ENCODE assay signal across 8 cellular contexts in the genomic region with DNA sequence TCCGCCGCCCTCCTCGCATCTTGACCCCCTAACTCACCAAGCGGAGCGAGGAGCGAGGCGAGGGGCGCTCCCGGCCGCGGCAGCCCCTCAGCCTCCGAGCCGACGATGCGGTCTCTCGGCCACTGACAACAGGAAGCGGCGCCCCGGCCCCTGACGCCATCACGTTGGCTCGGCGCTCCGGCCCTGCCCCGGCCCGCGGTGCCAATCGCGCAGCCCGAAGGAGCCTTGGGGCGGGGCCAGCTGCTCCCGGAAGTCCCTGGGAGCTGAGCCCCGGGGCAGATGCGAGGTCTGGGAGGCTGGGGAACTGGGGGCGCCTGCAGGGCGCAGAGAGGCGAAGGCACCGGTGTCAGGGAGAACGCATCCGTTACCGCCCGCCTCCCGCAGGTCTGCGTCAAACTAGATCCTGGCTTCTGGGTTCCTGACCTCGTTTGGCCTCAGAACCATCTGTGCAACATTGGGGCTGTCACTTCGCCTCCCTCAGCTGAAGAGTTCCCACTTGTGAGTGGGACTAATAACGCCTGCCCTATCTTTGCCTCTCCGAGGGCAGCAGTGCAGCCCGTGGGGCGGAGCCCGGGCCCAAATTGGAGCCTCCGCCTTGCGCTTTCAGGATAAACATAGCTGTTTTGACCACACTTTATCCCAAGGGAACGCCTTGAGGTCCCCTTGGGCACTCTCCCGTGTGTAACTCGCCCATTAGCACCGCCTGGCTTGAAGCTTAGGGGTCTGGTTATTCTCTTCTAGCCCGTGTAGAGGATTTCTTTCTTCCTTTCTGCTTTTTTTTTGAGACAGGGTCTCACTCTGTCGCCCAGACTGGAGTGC. TPM values are rescaled to one million over a fixed set of nuclear protein-coding genes. Genes with fewer than 3 reads are reported as not detected.
DNase-seq lines count a peak whose midpoint lies in the region; ATAC-seq, FAIRE-seq and TF ChIP-seq lines count a peak whose summit lies in the region.
"Not testable (repeated sequence)": the region's sequence is repeated elsewhere in the genome, so short reads cannot be mapped to it uniquely, and the experiment has no call there.

TSS of gene PLEKHM1 (minus strand) at position 107 of the 819 bp plus-strand sequence. CDS start 8,237 bp downstream, outside the sequence.

- not testable (repeated sequence) for H2BK120ac ChIP-seq in H1 (replicated peaks; ENCODE audit: low read depth, low read length)

- H3K9ac ChIP-seq in H1 (replicated peaks in 1 of 4; ENCODE audit: extremely low read depth in 1 of 4, low read depth in 3 of 4, low read length in 3 of 4) = peak within 1 kb of the TSS in 1 of 4 experiments; percentile 34; a peak in 1 of 7 replicates

- not testable (repeated sequence) for H3K9me3 ChIP-seq in H1 (ENCODE audit: insufficient read depth in 2 of 2, low read depth in 1 of 2, low read length in 1 of 2)

- H4K91ac ChIP-seq in H1 (replicated peaks; ENCODE audit: insufficient read length, low read length) = not testable (repeated sequence)

- H3K79me1 ChIP-seq in H1 (ENCODE audit: low read depth, low read length) = not testable (repeated sequence)

- not testable (repeated sequence) for H3K56ac ChIP-seq in H1 (replicated peaks; ENCODE audit: insufficient read length, low read depth, low read length)

- H2AK5ac ChIP-seq in H1 (ENCODE audit: low read depth, low read length) = not testable (repeated sequence)

- H3K4me1 Mint-ChIP-seq in activated CD8-positive, alpha-beta memory T cell treated with anti-CD3 and anti-CD28 coated beads, Interleukin-2, amount 10 ng/mL, durations not matched to agents 7 days and 5 days = peaks cover 22% of the 10 kb centered on the region
- H3K4me1 Mint-ChIP-seq in memory B cell = peaks cover 22% of the 10 kb centered on the region

- H4K5ac ChIP-seq in H1 (ENCODE audit: insufficient read length, low read depth, low read length) = not testable (repeated sequence)

- H2BK12ac ChIP-seq in H1 (ENCODE audit: low read depth, low read length) = not testable (repeated sequence)

- not testable (repeated sequence) for H4K8ac ChIP-seq in H1 (ENCODE audit: extremely low read depth, insufficient read depth, low read length)

- H3K27ac ChIP-seq in H1 (ENCODE audit: low read depth, low read length) = not testable (repeated sequence)

- 3% methylated on average over 32 of the region's 59 CpGs; no CpG with 5 or more reads in 1 of the 2 experiments for WGBS in H1 (ENCODE audit: extremely low coverage in 1 of 2, insufficient coverage in 1 of 2, insufficient read length in 1 of 2, insufficient replicate concordance in 2 of 2, low coverage in 1 of 2, low lambda C conversion rate in 2 of 2, missing lambda C conversion rate in 1 of 2), 2 experiments

- TF ChIP-seq EP300 in H1 (IDR thresholded peaks at IDR 0.05; ENCODE audit: borderline replicate concordance in 1 of 2, low read depth in 2 of 2, low read length in 2 of 2) = not testable (repeated sequence)

- not testable (repeated sequence) for H3K9me3 Mint-ChIP-seq in activated CD8-positive, alpha-beta memory T cell treated with anti-CD3 and anti-CD28 coated beads, Interleukin-2, amount 10 ng/mL, durations not matched to agents 7 days and 5 days (ENCODE audit: low read depth); memory B cell

- H4K20me1 ChIP-seq in H1 (replicated peaks in 1 of 2; ENCODE audit: control insufficient read depth in 1 of 2, insufficient read depth in 2 of 2, low read length in 2 of 2) = not testable (repeated sequence)

- ATAC-seq in GM21367 (IDR thresholded peaks at IDR 0.05; ENCODE audit: unreplicated experiment) (peak; percentile 88), memory B cell (ENCODE audit: low read depth) (peak; percentile 94)
- peak; percentile 98 for ATAC-seq in activated CD8-positive, alpha-beta memory T cell treated with anti-CD3 and anti-CD28 coated beads, Interleukin-2, amount 10 ng/mL, durations not matched to agents 7 days and 5 days

- H3K4me1 ChIP-seq in H1 (replicated peaks in 1 of 4; ENCODE audit: control insufficient read depth in 3 of 4, insufficient read depth in 4 of 4, low read length in 3 of 4) = not testable (repeated sequence)

- H3K18ac ChIP-seq in H1 (ENCODE audit: extremely low read depth, low read length) = not testable (repeated sequence)

- not testable (repeated sequence) for H3K36me3 Mint-ChIP-seq in activated CD8-positive, alpha-beta memory T cell treated with anti-CD3 and anti-CD28 coated beads, Interleukin-2, amount 10 ng/mL, durations not matched to agents 7 days and 5 days; memory B cell

- H2BK15ac ChIP-seq in H1 (ENCODE audit: low read length) = not testable (repeated sequence)

- not testable (repeated sequence) for TF ChIP-seq CTCF in H1 (IDR thresholded peaks at IDR 0.05; ENCODE audit: control extremely low read depth in 1 of 3, insufficient read depth in 1 of 3, low read depth in 1 of 3, low read length in 3 of 3)

- not testable (repeated sequence) for H3K27me3 ChIP-seq in H1 (replicated peaks in 1 of 4; ENCODE audit: control insufficient read depth in 3 of 4, extremely low read depth in 1 of 4, insufficient read depth in 3 of 4, low read length in 3 of 4)

- peak within 1 kb of the TSS; percentile 70 to 76 for H3K4me2 ChIP-seq in H1 (ENCODE audit: insufficient read depth in 1 of 2, low read depth in 2 of 2, low read length in 2 of 2)

- peak within 1 kb of the TSS; percentile 88 for H3K27ac Mint-ChIP-seq in activated CD8-positive, alpha-beta memory T cell treated with anti-CD3 and anti-CD28 coated beads, Interleukin-2, amount 10 ng/mL, durations not matched to agents 7 days and 5 days
- H3K27ac Mint-ChIP-seq in memory B cell = peak within 1 kb of the TSS; percentile 93

- H2BK5ac ChIP-seq in H1 (ENCODE audit: low read depth, low read length) = not testable (repeated sequence)

- not testable (repeated sequence) for H3K14ac ChIP-seq in H1 (ENCODE audit: insufficient read length)

- H2AFZ ChIP-seq in H1 (ENCODE audit: low read length) = 0 out of 2 replicates have a peak within 1 kb of the TSS, but pooled peaks have one; percentile 53

- not testable (repeated sequence) for H3K27me3 Mint-ChIP-seq in activated CD8-positive, alpha-beta memory T cell treated with anti-CD3 and anti-CD28 coated beads, Interleukin-2, amount 10 ng/mL, durations not matched to agents 7 days and 5 days; memory B cell

- not testable (repeated sequence) for H3K4ac ChIP-seq in H1 (replicated peaks; ENCODE audit: insufficient read length, low read depth, low read length)

- FAIRE-seq in H1 (lab: Jason Lieb, UNC) = not testable (repeated sequence)

- POLR2A ChIA-PET in H1 (lab: Charles Lee; ENCODE audit: partially characterized antibody) = not testable (repeated sequence)

- not testable (repeated sequence) for H2BK20ac ChIP-seq in H1 (ENCODE audit: low read length)

- TF ChIP-seq POLR2A in H1 (IDR thresholded peaks at IDR 0.05; ENCODE audit: control extremely low read depth in 1 of 2, low read depth in 2 of 2, low read length in 2 of 2) = not testable (repeated sequence)

- H3K36me3 ChIP-seq in H1 (ENCODE audit: control insufficient read depth in 2 of 4, insufficient read depth in 4 of 4, low read length in 3 of 4) = not testable (repeated sequence)

- not testable (repeated sequence) for H3K23me2 ChIP-seq in H1 (ENCODE audit: low read depth, low read length)

- not testable (repeated sequence) for H3K79me2 ChIP-seq in H1 (ENCODE audit: control insufficient read depth in 1 of 2, insufficient read depth in 2 of 2, low read length in 2 of 2)

- TF ChIP-seq RAD21 in H1 (IDR thresholded peaks at IDR 0.05 in 1 of 2, conservative IDR thresholded peaks at IDR 0.05 in 1 of 2; ENCODE audit: low read depth in 2 of 2, low read length in 2 of 2) = not testable (repeated sequence)

- CTCF ChIA-PET in activated CD8-positive, alpha-beta memory T cell treated with anti-CD3 and anti-CD28 coated beads, Interleukin-2, amount 10 ng/mL, durations not matched to agents 7 days and 5 days (lab: Charles Lee) = interaction anchor here (1.1 to 1.4 kb wide), 2 partner anchors 59 to 63 kb away, joined by 3 to 8 read pairs; no protein-coding TSS in a partner anchor
- CTCF ChIA-PET in H1 (lab: Charles Lee; ENCODE audit: partially characterized antibody) = interaction anchor here (0.8 kb wide), 1 partner anchor 62 kb away, joined by 3 read pairs; no protein-coding TSS in a partner anchor

- H3K23ac ChIP-seq in H1 (ENCODE audit: insufficient read length) = not testable (repeated sequence)

- peak; percentile 24 for DNase-seq in COLO829 (ENCODE audit: low spot score)
- DNase-seq in HT1080 (ENCODE audit: low read depth) = peak; percentile 83
- DNase-seq in NOMO-1 treated with dmso at 0.1 percent for 144 hours (lab: John Stamatoyannopoulos, UW; ENCODE audit: unreplicated experiment) = peak; percentile 45
- peak; percentile 92 for DNase-seq in activated CD8-positive, alpha-beta memory T cell treated with anti-CD3 and anti-CD28 coated beads, Interleukin-2, amount 10 ng/mL, durations not matched to agents 7 days and 5 days
- DNase-seq in H1 (ENCODE audit: low read depth in 1 of 2, low spot score in 2 of 2) = peak in 1 of 2 experiments; percentile 87
- peak; percentile 74 to 77 for DNase-seq in memory B cell (ENCODE audit: low spot score in 2 of 2)
- DNase-seq in stimulated activated CD4-positive, alpha-beta T cell treated with anti-CD3 and anti-CD28 coated beads, TNF-alpha, amount 100 ng/mL, for 48 hours (ENCODE audit: low read depth in 3 of 3) = peak; percentile 69 to 76 (median 73)

- peak within 1 kb of the TSS; percentile 45 to 67 (median 51) for H3K4me3 ChIP-seq in H1 (ENCODE audit: extremely low read depth in 1 of 4, insufficient read depth in 2 of 4, low read depth in 3 of 4, low read length in 4 of 4)

- peak within 1 kb of the TSS; percentile 90 for H3K4me3 Mint-ChIP-seq in activated CD8-positive, alpha-beta memory T cell treated with anti-CD3 and anti-CD28 coated beads, Interleukin-2, amount 10 ng/mL, durations not matched to agents 7 days and 5 days
- peak within 1 kb of the TSS; percentile 90 for H3K4me3 Mint-ChIP-seq in memory B cell

RNA-seq across cellular contexts. Expression of gene PLEKHM1, which starts in this region (rescaled TPM):
- total RNA-seq in HT1080 (2014; rRNA removed; shearing (Covaris generic)) = 13.2 and 16.4 TPM in 2 replicates
- 12.1 and 12.5 TPM in 2 replicates for polyA plus RNA-seq in HT1080 (2015; cell fraction: cytosol; rRNA removed)
- polyA plus RNA-seq in HT1080 (2015; cell fraction: nucleus; rRNA removed) = 16.7 and 19.0 TPM in 2 replicates
- total RNA-seq in activated CD8-positive, alpha-beta memory T cell treated with anti-CD3 and anti-CD28 coated beads, Interleukin-2, amount 10 ng/mL, durations not matched to agents 7 days and 5 days = 10 to 100 TPM; 49.0 to 51.2 TPM
- total RNA-seq in H1 (2021; fragmentation: NEBNext Ultra II Directional; extraction: Animal tissue kit (Norgen Biotek cat#: 25700)) = 17.9 and 21.9 TPM in 2 replicates
- 7.6 and 15.3 TPM in 2 replicates for polyA plus RNA-seq in H1 (2011; rRNA removed)
- polyA plus RNA-seq in H1 (2011; cell fraction: cytosol; rRNA removed) = 5.9 TPM
- polyA plus RNA-seq in H1 (2011; cell fraction: nucleus; rRNA removed) = 21.2 TPM
- polyA plus RNA-seq in H1 (2012, experiment 1 of 2) = 7.5 to 10.2 TPM (median 9.3 TPM) in 4 replicates
- 17.6 TPM for polyA plus RNA-seq in H1 (2012, experiment 2 of 2)
- 4.7 TPM for polyA plus RNA-seq in H1 (2013, experiment 1 of 2)
- polyA plus RNA-seq in H1 (2013, experiment 2 of 2) = 6.0 TPM
- polyA minus RNA-seq in H1 (2011; rRNA and poly(A)+ RNA removed) = 37.6 and 39.6 TPM in 2 replicates
- polyA minus RNA-seq in H1 (2011; cell fraction: cytosol; rRNA and poly(A)+ RNA removed) = 16.7 TPM
- 25.6 TPM for polyA minus RNA-seq in H1 (2011; cell fraction: nucleus; rRNA and poly(A)+ RNA removed)
